ENCODE assay signal across 8 cellular contexts in the genomic region with DNA sequence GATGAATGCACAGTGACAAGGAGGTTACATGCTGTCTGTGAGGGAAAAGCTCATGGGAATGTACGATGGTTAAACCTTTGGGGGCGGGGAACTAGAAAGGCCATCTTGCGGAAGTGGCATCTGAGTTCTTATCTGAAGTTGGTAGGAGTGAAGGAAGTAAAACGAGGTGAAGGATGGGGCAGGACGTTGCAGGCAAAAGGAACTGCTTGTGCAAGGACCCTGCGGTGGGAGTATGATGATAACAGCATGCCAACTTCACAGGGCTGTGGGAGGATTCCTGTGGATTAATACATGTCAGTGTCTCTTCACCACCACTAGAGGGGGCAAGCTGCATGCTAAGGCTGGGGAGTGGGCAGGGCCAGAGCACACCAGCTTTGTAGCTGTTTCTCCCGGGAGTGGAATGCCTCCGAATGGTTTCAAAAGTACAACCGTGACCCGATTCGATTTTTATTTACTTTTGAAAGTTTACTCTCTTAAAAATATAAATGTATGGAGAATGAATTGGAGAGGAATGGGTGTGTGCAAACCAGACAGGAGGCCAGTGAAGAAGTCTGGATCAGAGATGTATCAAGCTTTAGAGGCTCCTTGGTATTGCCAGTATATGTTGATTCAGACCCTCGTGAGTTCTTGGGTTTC.
DNase-seq lines count a peak whose midpoint lies in the region; ATAC-seq and TF ChIP-seq lines count a peak whose summit lies in the region.

No MANE protein-coding gene starts in this region.

- peak; percentile 96 for ATAC-seq in GM19025 (IDR thresholded peaks at IDR 0.05; ENCODE audit: low read depth, unreplicated experiment)
- ATAC-seq in HG03175 (IDR thresholded peaks at IDR 0.05; ENCODE audit: unreplicated experiment): peak; percentile 97
- ATAC-seq in activated CD4-positive, CD25-positive, alpha-beta regulatory T cell treated with anti-CD3 and anti-CD28 coated beads, Interleukin-2, amount 50 U/mL, for 24 hours: peak; percentile 87

- DNase-seq in NCI-H226 (peak; percentile 85), dorsolateral prefrontal cortex (peak in 8 of 10 donors; percentile 46 to 75 (median 67)), medulla oblongata (ENCODE audit: extremely low spot score) (peak; percentile 89)
- peak; percentile 22 to 28 for DNase-seq in stimulated activated CD8-positive, alpha-beta memory T cell treated with anti-CD3 and anti-CD28 coated beads, Interleukin-15, amount 100 ng/mL, for 4 hours (ENCODE audit: low read depth in 2 of 2)

- H3K27ac ChIP-seq in C4-2B: no peak overlapping the region
- peak overlapping the region in 16 of 59 donors; percentile 0 to 60 (median 18) for H3K27ac ChIP-seq in dorsolateral prefrontal cortex

- H3K27me3 ChIP-seq in dorsolateral prefrontal cortex: no peaks in the 10 kb centered on the region

- peak overlapping the region in 22 of 59 donors; percentile 1 to 44 (median 28) for H3K4me3 ChIP-seq in dorsolateral prefrontal cortex

- intact Hi-C loops in dorsolateral prefrontal cortex (cut with DNase I): loop anchor here (1.0 to 5.0 kb wide), 4 partner anchors 76 to 390 kb away; no protein-coding TSS in a partner anchor

- TF ChIP-seq CTCF in C4-2B (conservative IDR thresholded peaks at IDR 0.05) (peak; percentile 96), dorsolateral prefrontal cortex (IDR thresholded peaks at IDR 0.05 in 54 of 56, conservative IDR thresholded peaks at IDR 0.05 in 2 of 56; ENCODE audit: low read depth in 1 of 56, partially characterized antibody in 56 of 56) (peak; percentile 66 to 98 (median 89))

Comparison
In these comparisons a context has a peak if more than half of its experiments do, and no peak if none do; other contexts are left out.
1. DNase-seq: peak in every context shown above with its lines; median percentile 89 in medulla oblongata; 85 in NCI-H226; 67 in dorsolateral prefrontal cortex; 25 in stimulated activated CD8-positive, alpha-beta memory T cell treated with anti-CD3 and anti-CD28 coated beads, Interleukin-15, amount 100 ng/mL, for 4 hours.